ENCODE assay signal across 3 cellular contexts in genomic region chr7:31236868-31237267, GRCh38.
TF ChIP-seq lines count a peak whose summit lies in the region.

No MANE protein-coding gene starts in this region.

TF ChIP-seq in GM23338, 12 proteins besides CTCF, POLR2A, EP300 and RAD21 (continues in another document):
- no peak for TF ChIP-seq ZNF462 (CRISPR knock-in tag; IDR thresholded peaks at IDR 0.05)
- TF ChIP-seq STAT1 (IDR thresholded peaks at IDR 0.05; ENCODE audit: unreplicated experiment): no peak

TF ChIP-seq in WTC11, 78 proteins besides CTCF, POLR2A, EP300 and RAD21 (continued from another document):
- TF ChIP-seq ERG (CRISPR knock-in tag; IDR thresholded peaks at IDR 0.05): no peak
- no peak for TF ChIP-seq GTF2I (CRISPR knock-in tag; conservative IDR thresholded peaks at IDR 0.05)
- no peak for TF ChIP-seq ZNF416 (CRISPR knock-in tag; IDR thresholded peaks at IDR 0.05)
- TF ChIP-seq NFYB (CRISPR knock-in tag; conservative IDR thresholded peaks at IDR 0.05; ENCODE audit: low read depth): no peak
- TF ChIP-seq MXD4 (CRISPR knock-in tag; IDR thresholded peaks at IDR 0.05; ENCODE audit: borderline replicate concordance): no peak
- no peak for TF ChIP-seq ZNF281 (CRISPR knock-in tag; IDR thresholded peaks at IDR 0.05)
- TF ChIP-seq PRRX2 (CRISPR knock-in tag; IDR thresholded peaks at IDR 0.05): no peak
- TF ChIP-seq SMAD4 (CRISPR knock-in tag; IDR thresholded peaks at IDR 0.05): no peak
- TF ChIP-seq NR2C2 (CRISPR knock-in tag; IDR thresholded peaks at IDR 0.05): no peak
- no peak for TF ChIP-seq HMGA2 (CRISPR knock-in tag; IDR thresholded peaks at IDR 0.05)
TF ChIP-seq in WTC11: peak in this region for 0.

TF ChIP-seq in H1, 55 proteins besides CTCF, POLR2A, EP300 and RAD21 (continued from another document):
- no peak for TF ChIP-seq SP4 (IDR thresholded peaks at IDR 0.05; ENCODE audit: low read length)
- no peak for TF ChIP-seq TCF12 (IDR thresholded peaks at IDR 0.05; ENCODE audit: low read depth, low read length)
- TF ChIP-seq SP2 (IDR thresholded peaks at IDR 0.05; ENCODE audit: low read length): no peak
- no peak for TF ChIP-seq SAP30 (IDR thresholded peaks at IDR 0.05; ENCODE audit: insufficient read depth, insufficient replicate concordance, low read length)
- TF ChIP-seq CREB1 (IDR thresholded peaks at IDR 0.05): no peak
